11 cellular contexts compared by ENCODE assay signal in the genomic region with DNA sequence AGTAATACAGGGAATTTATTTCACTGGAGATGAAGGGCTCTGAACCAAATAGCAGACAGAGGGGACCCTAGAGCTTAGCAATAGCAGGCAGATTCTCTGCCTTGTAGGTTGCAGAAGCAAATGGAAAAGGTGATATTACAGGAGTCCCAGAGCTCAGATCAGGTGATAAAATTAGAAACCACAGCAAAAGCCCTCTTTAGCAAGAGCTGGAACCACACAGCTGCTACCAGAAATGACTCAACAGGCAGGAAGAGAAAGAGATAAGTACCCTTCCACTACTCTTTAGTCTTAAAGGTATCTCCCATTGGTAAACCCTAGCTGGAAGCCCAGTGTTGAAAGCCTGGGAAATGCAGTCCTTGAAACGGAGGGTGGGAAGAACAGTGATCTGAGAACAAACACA.
DNase-seq lines count a peak whose midpoint lies in the region; ATAC-seq and TF ChIP-seq lines count a peak whose summit lies in the region.
"Had no signal": no experiment of that assay in that cellular context is flagged by ENCODE, and none has a peak within 500 bp of the region (broad histone marks: within the 10 kb centered on the region; RNA-seq: fewer than 3 reads in every experiment).

No MANE protein-coding gene starts in this region.

- H3K4me3 ChIP-seq in fibroblast of pulmonary artery (replicated peaks; ENCODE audit: low read depth, low read length) (no peak overlapping the region), esophagus squamous epithelium (no peak overlapping the region)

- no peaks in the 10 kb centered on the region for H3K27me3 ChIP-seq in esophagus squamous epithelium

- intact Hi-C loops in esophagus squamous epithelium (cut with DNase I): no loop called here

- no peak for TF ChIP-seq POLR2A in esophagus squamous epithelium (IDR thresholded peaks at IDR 0.05)

- no peaks in the 10 kb centered on the region for H3K9me3 ChIP-seq in esophagus squamous epithelium

- DNase-seq in fibroblast of pulmonary artery (ENCODE audit: low read depth) (peak; percentile 80), DMS153 (lab: John Stamatoyannopoulos, UW) (no peak), esophagus squamous epithelium (lab: John Stamatoyannopoulos, UW) (no peak), substantia nigra (lab: John Stamatoyannopoulos, UW) (no peak), RWPE1 (ENCODE audit: low spot score) (no peak)
- DNase-seq: left cardiac atrium, NCI-H2081 treated with DMSO at 0.1 percent for 48 hours had no signal

- POLR2A ChIA-PET in RWPE1 (lab: Yijun Ruan, JAX; ENCODE audit: low non-redundant PET): no interaction called here

- 59 to 70% methylated on average over 1 of the region's 1 CpG for whole genome bisulfite sequencing in esophagus squamous epithelium, 2 donors

- ATAC-seq in GM18907 (IDR thresholded peaks at IDR 0.05; ENCODE audit: unreplicated experiment) (peak; percentile 93), GM21576 (IDR thresholded peaks at IDR 0.05; ENCODE audit: unreplicated experiment) (peak; percentile 98), HG03457 (IDR thresholded peaks at IDR 0.05; ENCODE audit: unreplicated experiment) (peak; percentile 99)
- ATAC-seq: WTC11 had no signal

- CTCF ChIA-PET in RWPE1 (lab: Yijun Ruan, JAX): no interaction called here

- H3K27ac ChIP-seq in esophagus squamous epithelium (no peak overlapping the region), substantia nigra (ENCODE audit: low read depth, low read length, poor library complexity, severe bottlenecking) (no peak overlapping the region), RWPE1 (no peak overlapping the region)

- no peaks in the 10 kb centered on the region for H3K36me3 ChIP-seq in esophagus squamous epithelium

- TF ChIP-seq CTCF in fibroblast of pulmonary artery (IDR thresholded peaks at IDR 0.05; ENCODE audit: low read length, missing control alignments) (no peak), esophagus squamous epithelium (IDR thresholded peaks at IDR 0.05) (no peak), RWPE1 (conservative IDR thresholded peaks at IDR 0.05; ENCODE audit: low read depth) (no peak)

- no peaks in the 10 kb centered on the region for H3K4me1 ChIP-seq in esophagus squamous epithelium
